In genomic region chr1:188432427-188432826, GRCh38 we compare ENCODE assay signal across 27 cellular contexts.
"Had no signal": no experiment of that assay in that cellular context is flagged by ENCODE, and none has a peak within 500 bp of the region (broad histone marks: within the 10 kb centered on the region; RNA-seq: fewer than 3 reads in every experiment).

No MANE protein-coding gene starts in this region.

- H3K27me3 ChIP-seq: ascending aorta, breast epithelium, cardiac muscle cell, esophagus muscularis mucosa, gastroesophageal sphincter had no signal

- H3K9me3 ChIP-seq: ascending aorta, breast epithelium, esophagus muscularis mucosa, gastroesophageal sphincter had no signal

- DNase-seq: activated CD4-positive, alpha-beta memory T cell treated with anti-CD3 and anti-CD28 coated beads for 36 hours; activated CD4-positive, alpha-beta T cell treated with anti-CD3 and anti-CD28 coated beads for 36 hours; activated CD4-positive, alpha-beta T cell treated with anti-CD3 and anti-CD28 coated beads, Interleukin-2, amount 10 ng/mL, durations not matched to agents 24 days and 14 days; activated CD4-positive, CD25-positive, alpha-beta regulatory T cell; activated CD4-positive, CD25-positive, alpha-beta regulatory T cell treated with anti-CD3 and anti-CD28 coated beads, Interleukin-2, amount 50 U/mL, for 72 hours; activated CD8-positive, alpha-beta memory T cell treated with anti-CD3 and anti-CD28 coated beads, Interleukin-2, amount 10 ng/mL, durations not matched to agents 7 days and 5 days; activated CD8-positive, alpha-beta memory T cell treated with anti-CD3 and anti-CD28 coated beads, Interleukin-2, amount 50 U/mL, for 4 hours; activated CD8-positive, alpha-beta T cell treated with anti-CD3 and anti-CD28 coated beads, Interleukin-2, amount 10 ng/mL, durations not matched to agents 7 days and 5 days; activated effector memory CD4-positive, alpha-beta T cell treated with anti-CD3 and anti-CD28 coated beads, Interleukin-2, amount 50 U/mL, for 16 hours; activated naive CD4-positive, alpha-beta T cell; activated naive CD4-positive, alpha-beta T cell treated with anti-CD3 and anti-CD28 coated beads, Interleukin-2, amount 10 ng/mL, durations not matched to agents 7 days and 5 days; activated naive CD8-positive, alpha-beta T cell treated with anti-CD3 and anti-CD28 coated beads, Interleukin-2, amount 10 ng/mL, durations not matched to agents 7 days and 5 days; activated T-cell treated with anti-CD3 and anti-CD28 coated beads, Interleukin-2, amount 50 U/mL, for 1 hour; activated T-cell treated with anti-CD3 and anti-CD28 coated beads, Interleukin-2, amount 50 U/mL, for 48 hours; cortex of kidney; dermis blood vessel endothelial cell; effector CD4-positive, alpha-beta T cell; effector memory CD8-positive, alpha-beta T cell; erythroblast; foreskin melanocyte; T-helper 2 cell had no signal

- H3K4me3 ChIP-seq: ascending aorta, breast epithelium, cardiac muscle cell, esophagus muscularis mucosa, gastroesophageal sphincter had no signal

- H3K4me1 ChIP-seq: ascending aorta, breast epithelium, esophagus muscularis mucosa, gastroesophageal sphincter had no signal

- ATAC-seq: activated CD4-positive, alpha-beta T cell treated with anti-CD3 and anti-CD28 coated beads for 36 hours; activated CD8-positive, alpha-beta memory T cell treated with anti-CD3 and anti-CD28 coated beads, Interleukin-2, amount 10 ng/mL, durations not matched to agents 7 days and 5 days; activated CD8-positive, alpha-beta T cell treated with anti-CD3 and anti-CD28 coated beads, Interleukin-2, amount 10 ng/mL, durations not matched to agents 7 days and 5 days; activated naive CD4-positive, alpha-beta T cell treated with anti-CD3 and anti-CD28 coated beads, Interleukin-2, amount 50 U/mL, for 72 hours; effector memory CD8-positive, alpha-beta T cell; gastroesophageal sphincter had no signal

- H3K27ac ChIP-seq: ascending aorta, breast epithelium, cardiac muscle cell, esophagus muscularis mucosa, gastroesophageal sphincter had no signal

- H3K36me3 ChIP-seq: ascending aorta, breast epithelium, cardiac muscle cell, esophagus muscularis mucosa, gastroesophageal sphincter had no signal
